In genomic region chr5:17022296-17022695, GRCh38 we compare ENCODE assay signal across 17 cellular contexts.
"Had no signal": no experiment of that assay in that cellular context is flagged by ENCODE, and none has a peak within 500 bp of the region (broad histone marks: within the 10 kb centered on the region; RNA-seq: fewer than 3 reads in every experiment).

No MANE protein-coding gene starts in this region.

- H3K27ac ChIP-seq: dorsolateral prefrontal cortex, gastroesophageal sphincter had no signal

- H3K27me3 ChIP-seq: adrenal gland, dorsolateral prefrontal cortex, gastroesophageal sphincter had no signal

- H3K4me3 ChIP-seq: adrenal gland, dorsolateral prefrontal cortex, gastroesophageal sphincter, skin epidermis had no signal

- H3K4me1 Mint-ChIP-seq: activated CD4-positive, alpha-beta memory T cell treated with anti-CD3 and anti-CD28 coated beads, Interleukin-2, amount 10 ng/mL, durations not matched to agents 7 days and 5 days; natural killer cell; WTC11 had no signal

- ATAC-seq: gastroesophageal sphincter; natural killer cell; right cardiac atrium; stimulated activated naive CD8-positive, alpha-beta T cell treated with anti-CD3 and anti-CD28 coated beads, Interleukin-15, Interleukin-2, amounts not matched to agents 100 U/mL and 50 U/mL, for 24 hours; WTC11 had no signal

- H3K9me3 ChIP-seq: adrenal gland, gastroesophageal sphincter had no signal

- H3K27me3 Mint-ChIP-seq: activated CD4-positive, alpha-beta memory T cell treated with anti-CD3 and anti-CD28 coated beads, Interleukin-2, amount 10 ng/mL, durations not matched to agents 7 days and 5 days; activated T-cell treated with anti-CD3 and anti-CD28 coated beads, Interleukin-2, amount 50 U/mL, for 24 hours; progenitor cell of endocrine pancreas; type B pancreatic cell had no signal

- H3K4me3 Mint-ChIP-seq: activated CD4-positive, alpha-beta memory T cell treated with anti-CD3 and anti-CD28 coated beads, Interleukin-2, amount 10 ng/mL, durations not matched to agents 7 days and 5 days; activated T-cell treated with anti-CD3 and anti-CD28 coated beads, Interleukin-2, amount 50 U/mL, for 24 hours; endodermal cell; natural killer cell; type B pancreatic cell; WTC11 had no signal

- H3K36me3 ChIP-seq: adrenal gland, gastroesophageal sphincter had no signal

- H3K9me3 Mint-ChIP-seq: activated T-cell treated with anti-CD3 and anti-CD28 coated beads, Interleukin-2, amount 50 U/mL, for 24 hours; endodermal cell; natural killer cell; type B pancreatic cell; WTC11 had no signal

- H3K36me3 Mint-ChIP-seq: natural killer cell, type B pancreatic cell, WTC11 had no signal

- H3K27ac Mint-ChIP-seq: activated CD4-positive, alpha-beta memory T cell treated with anti-CD3 and anti-CD28 coated beads, Interleukin-2, amount 10 ng/mL, durations not matched to agents 7 days and 5 days; activated T-cell treated with anti-CD3 and anti-CD28 coated beads, Interleukin-2, amount 50 U/mL, for 24 hours; endodermal cell; natural killer cell; progenitor cell of endocrine pancreas; type B pancreatic cell; WTC11 had no signal

- DNase-seq: activated CD4-positive, alpha-beta memory T cell treated with anti-CD3 and anti-CD28 coated beads, Interleukin-2, amount 10 ng/mL, durations not matched to agents 7 days and 5 days; activated CD4-positive, alpha-beta T cell treated with anti-CD3 and anti-CD28 coated beads for 4 hours; activated effector memory CD4-positive, alpha-beta T cell treated with Interleukin-2 at 50 U/mL for 16 hours; activated naive CD4-positive, alpha-beta T cell treated with anti-CD3 and anti-CD28 coated beads, Interleukin-2, amount 50 U/mL, for 16 hours; activated T-cell treated with anti-CD3 and anti-CD28 coated beads, Interleukin-2, amount 50 U/mL, for 24 hours; adrenal gland; dorsolateral prefrontal cortex; endodermal cell; natural killer cell; nucleus accumbens; right cardiac atrium; stimulated activated naive CD8-positive, alpha-beta T cell treated with anti-CD3 and anti-CD28 coated beads, Interleukin-15, Interleukin-2, amounts not matched to agents 100 U/mL and 50 U/mL, for 24 hours had no signal
